8 cellular contexts compared by ENCODE assay signal in genomic region chr1:51878616-51879336, GRCh38.
DNase-seq lines count a peak whose midpoint lies in the region; ATAC-seq, FAIRE-seq and TF ChIP-seq lines count a peak whose summit lies in the region.

NRDC (minus strand) TSS chr1:51878727; CDS start chr1:51878615, 112 bp downstream.

- H3K4me3 Mint-ChIP-seq in nephron progenitor cell = no peak within 1 kb of the TSS
- H3K4me3 Mint-ChIP-seq in stimulated activated naive CD8-positive, alpha-beta T cell treated with anti-CD3 and anti-CD28 coated beads, Interleukin-15, amount 100 ng/mL, for 72 hours = no peak within 1 kb of the TSS

- peak within 1 kb of the TSS; percentile 99 for H3K4me3 ChIP-seq in MM.1S (ENCODE audit: low read length)

- H4K20me1 ChIP-seq in MM.1S (ENCODE audit: insufficient read depth, low read length) = no peaks in the 10 kb centered on the region

- DNase-seq in HCEC 1CT (peak; percentile 100), MM.1S (peak; percentile 100), SHP77 treated with DMSO at 0.1 percent for 48 hours (lab: John Stamatoyannopoulos, UW) (peak; percentile 97), fibroblast of the conjunctiva (ENCODE audit: low read depth) (peak; percentile 100), nephron progenitor cell (peak; percentile 99)
- DNase-seq in activated effector memory CD4-positive, alpha-beta T cell treated with anti-CD3 and anti-CD28 coated beads, Interleukin-2, amount 50 U/mL, for 16 hours = peak; percentile 100
- DNase-seq in stimulated activated naive CD8-positive, alpha-beta T cell treated with anti-CD3 and anti-CD28 coated beads, Interleukin-15, amount 100 ng/mL, for 72 hours = peak; percentile 98 to 100

- H3K9me2 ChIP-seq in MM.1S (replicated peaks; ENCODE audit: insufficient read depth, low read length) = no peaks in the 10 kb centered on the region

- H3K27ac ChIP-seq in MM.1S (ENCODE audit: low read length) = peak within 1 kb of the TSS; percentile 95

- H3K27me3 ChIP-seq in MM.1S (replicated peaks; ENCODE audit: insufficient read depth, low read length) = no peaks in the 10 kb centered on the region

- no peaks in the 10 kb centered on the region for H3K9me3 Mint-ChIP-seq in nephron progenitor cell
- H3K9me3 Mint-ChIP-seq in stimulated activated naive CD8-positive, alpha-beta T cell treated with anti-CD3 and anti-CD28 coated beads, Interleukin-15, amount 100 ng/mL, for 72 hours = no peaks in the 10 kb centered on the region

- no peak within 1 kb of the TSS for H3K27ac Mint-ChIP-seq in nephron progenitor cell
- no peak within 1 kb of the TSS for H3K27ac Mint-ChIP-seq in stimulated activated naive CD8-positive, alpha-beta T cell treated with anti-CD3 and anti-CD28 coated beads, Interleukin-15, amount 100 ng/mL, for 72 hours

- H3K4me2 ChIP-seq in MM.1S (ENCODE audit: low read depth, low read length) = peak within 1 kb of the TSS; percentile 82

- no peaks in the 10 kb centered on the region; the same call in 1 of the 2 replicates for H3K36me3 ChIP-seq in MM.1S (replicated peaks; ENCODE audit: insufficient read depth, low read length)

- peak within 1 kb of the TSS; percentile 100 for H3K9ac ChIP-seq in MM.1S (ENCODE audit: low read length)

- H3K4me1 Mint-ChIP-seq in nephron progenitor cell = no peaks in the 10 kb centered on the region
- peaks cover 15% of the 10 kb centered on the region for H3K4me1 Mint-ChIP-seq in stimulated activated naive CD8-positive, alpha-beta T cell treated with anti-CD3 and anti-CD28 coated beads, Interleukin-15, amount 100 ng/mL, for 72 hours

- ATAC-seq in stimulated activated naive CD8-positive, alpha-beta T cell treated with anti-CD3 and anti-CD28 coated beads, Interleukin-15, amount 100 ng/mL, for 72 hours = peak; percentile 96

- H3K9me3 ChIP-seq in MM.1S (replicated peaks; ENCODE audit: insufficient read depth, low read length) = no peaks in the 10 kb centered on the region

- H3K79me2 ChIP-seq in MM.1S (ENCODE audit: low read length) = peaks cover 48% of the 10 kb centered on the region

- H3K36me3 Mint-ChIP-seq in nephron progenitor cell (ENCODE audit: low read depth) = peaks cover 25% of the 10 kb centered on the region

- no peak for TF ChIP-seq CTCF in MM.1S (IDR thresholded peaks at IDR 0.05; ENCODE audit: low read length)
- no peak for TF ChIP-seq CTCF in nephron progenitor cell (IDR thresholded peaks at IDR 0.05)

- H3F3A ChIP-seq in MM.1S (ENCODE audit: insufficient read depth, low read length) = 0 out of 2 replicates have a peak, but pooled peaks cover 17% of the 10 kb centered on the region

- FAIRE-seq in G401.6 (lab: Jason Lieb, UNC) = peak; percentile 99

- peaks cover 20% of the 10 kb centered on the region for H3K4me1 ChIP-seq in MM.1S (ENCODE audit: low read length)

- H3K27me3 Mint-ChIP-seq in nephron progenitor cell (ENCODE audit: low read depth, poor library complexity) = peaks cover 34% of the 10 kb centered on the region
- H3K27me3 Mint-ChIP-seq in stimulated activated naive CD8-positive, alpha-beta T cell treated with anti-CD3 and anti-CD28 coated beads, Interleukin-15, amount 100 ng/mL, for 72 hours = peaks cover 12% of the 10 kb centered on the region

- peak within 1 kb of the TSS; percentile 73 for H2AFZ ChIP-seq in MM.1S (ENCODE audit: low read length)

Comparison
In these comparisons a context has a peak if more than half of its experiments do, and no peak if none do; other contexts are left out.
1. Peak in every context shown above with its lines: DNase-seq, ATAC-seq, H3K4me3 ChIP-seq and H3K27ac ChIP-seq.